Comparison of ENCODE assay signal across 15 cellular contexts in the genomic region with DNA sequence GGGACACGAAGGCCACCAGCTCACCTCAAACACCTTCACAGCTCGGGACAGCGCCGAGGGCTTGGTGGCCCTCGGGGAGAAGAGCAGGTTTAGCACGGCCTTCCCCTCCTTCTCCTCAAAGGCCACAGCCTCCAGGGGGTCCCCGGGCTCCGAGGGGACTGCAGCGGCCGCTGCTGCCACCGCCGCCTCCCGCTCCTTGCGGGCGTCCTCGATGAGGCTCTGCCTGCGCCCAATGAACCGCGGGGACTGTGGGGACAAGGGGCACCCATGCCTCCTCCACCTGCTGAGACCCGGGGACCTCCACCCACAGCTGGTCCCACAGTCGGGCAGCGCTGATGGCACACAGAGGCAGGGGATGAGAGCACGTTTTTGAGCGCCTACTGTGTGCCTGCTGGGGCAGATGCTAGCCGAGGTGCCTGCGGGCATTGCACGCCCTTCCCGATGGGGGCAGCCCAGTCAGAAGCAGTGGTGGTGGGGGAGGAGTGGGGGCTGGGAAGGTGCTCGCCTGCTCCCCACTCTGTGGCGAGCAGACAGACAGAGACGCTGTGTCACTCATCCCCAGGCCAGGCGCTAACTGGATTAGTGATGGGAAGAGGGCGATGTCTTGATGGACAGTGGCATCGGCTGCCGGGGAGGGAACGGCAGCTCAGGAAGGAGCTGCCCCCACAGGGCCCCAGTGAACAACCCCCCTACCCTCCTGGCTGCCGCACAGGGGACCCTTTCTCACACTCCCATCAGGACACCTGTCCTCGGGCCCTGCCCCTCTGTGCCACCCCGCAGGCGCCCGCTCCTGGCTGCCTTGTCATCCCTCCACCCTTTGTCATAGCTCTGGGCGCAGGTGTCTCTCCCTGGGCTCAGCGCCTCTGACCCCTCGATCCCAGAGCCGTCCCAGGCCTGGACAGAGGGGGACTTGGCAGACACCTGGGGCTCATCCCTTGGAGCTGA. TPM values are rescaled to one million over a fixed set of nuclear protein-coding genes. Genes with fewer than 3 reads are reported as not detected.
A peak's percentile ranks its signal among the peaks of the same experiment; 100 is the strongest.
DNase-seq lines count a peak whose midpoint lies in the region; ATAC-seq and TF ChIP-seq lines count a peak whose summit lies in the region.
"Had no signal": no experiment of that assay in that cellular context is flagged by ENCODE, and none has a peak within 500 bp of the region (broad histone marks: within the 10 kb centered on the region; RNA-seq: fewer than 3 reads in every experiment).

No MANE protein-coding gene starts in this region.

- DNase-seq in BE2C (no peak), SW480 (ENCODE audit: low spot score) (peak; percentile 26), neuronal stem cell (ENCODE audit: low spot score) (no peak)
- DNase-seq in activated CD4-positive, CD25-positive, alpha-beta regulatory T cell (lab: John Stamatoyannopoulos, UW): no peak
- DNase-seq: CD4-positive, CD25-positive, alpha-beta regulatory T cell; DMS79; GOT3; HFFc6 had no signal

- peaks cover 42% of the 10 kb centered on the region; the same call in 1 of the 2 replicates for H4K20me1 ChIP-seq in BLaER1

- H2BK15ac ChIP-seq in neuronal stem cell (ENCODE audit: low read length): peak overlapping the region; percentile 95

- H3K36me3 ChIP-seq in BE2C (no peaks in the 10 kb centered on the region), BLaER1 (no peaks in the 10 kb centered on the region), neuronal stem cell (replicated peaks in 1 of 2; ENCODE audit: control insufficient read depth in 2 of 2, insufficient read depth in 2 of 2, low read length in 2 of 2) (no peaks in the 10 kb centered on the region)
- H3K36me3 ChIP-seq: HAP-1 had no signal

- no peak overlapping the region for H3K27ac ChIP-seq in BLaER1
- no peak overlapping the region for H3K27ac ChIP-seq in neuronal stem cell (replicated peaks; ENCODE audit: low read length)
- H3K27ac ChIP-seq: A549 had no signal

- no peak overlapping the region for H3K9ac ChIP-seq in BLaER1
- H3K9ac ChIP-seq in neuronal stem cell (ENCODE audit: low read depth, low read length, poor library complexity): no peak overlapping the region

- peak overlapping the region; percentile 26 for H3K4me3 ChIP-seq in BE2C (ENCODE audit: low read depth, low read length)
- H3K4me3 ChIP-seq in BLaER1: no peak overlapping the region
- no peak overlapping the region for H3K4me3 ChIP-seq in neuronal stem cell (ENCODE audit: low read length in 2 of 2)
- H3K4me3 ChIP-seq: A549, GM12878, HAP-1 had no signal

- WGBS in neuronal stem cell (ENCODE audit: extremely low coverage in 2 of 2, insufficient read length in 2 of 2, insufficient replicate concordance in 1 of 2), 2 donors: no CpG with 5 or more reads among the region's 45 CpGs

- no peak for TF ChIP-seq CTCF in BE2C (IDR thresholded peaks at IDR 0.05; ENCODE audit: low read depth, low read length)

- H3K4me1 ChIP-seq in BE2C (peaks cover 31% of the 10 kb centered on the region), BLaER1 (peaks cover 18% of the 10 kb centered on the region; the same call in 1 of the 2 replicates), neuronal stem cell (ENCODE audit: control insufficient read depth in 2 of 2, insufficient read depth in 1 of 2, low read depth in 1 of 2, low read length in 2 of 2) (peaks cover 0 to 12% of the 10 kb centered on the region in 2 donors)
- H3K4me1 ChIP-seq: A549, HAP-1 had no signal

- peak overlapping the region; percentile 3 for H3K18ac ChIP-seq in neuronal stem cell (ENCODE audit: low read length)

- H3K14ac ChIP-seq in neuronal stem cell (ENCODE audit: low read length): peak overlapping the region; percentile 75

- H2BK5ac ChIP-seq in neuronal stem cell (ENCODE audit: low read length): peak overlapping the region; percentile 82

- peak overlapping the region; percentile 75 for H4K91ac ChIP-seq in neuronal stem cell (ENCODE audit: low read depth, low read length, poor library complexity)

- H2AK5ac ChIP-seq in neuronal stem cell (ENCODE audit: low read depth, low read length): peak overlapping the region; percentile 68

- H3K4ac ChIP-seq in neuronal stem cell (ENCODE audit: low read length): peak overlapping the region; percentile 76

- no peak for ATAC-seq in GM21390 (IDR thresholded peaks at IDR 0.05; ENCODE audit: unreplicated experiment)
- ATAC-seq: A549, GM12878 had no signal

- no peaks in the 10 kb centered on the region for H3K27me3 ChIP-seq in BE2C
- H3K27me3 ChIP-seq in BLaER1: peaks cover 64% of the 10 kb centered on the region
- H3K27me3 ChIP-seq in neuronal stem cell (ENCODE audit: control insufficient read depth in 3 of 3, insufficient read depth in 3 of 3, low read depth in 1 of 3, low read length in 3 of 3): no peaks in the 10 kb centered on the region

- H3K9me3 ChIP-seq in BE2C (no peaks in the 10 kb centered on the region), BLaER1 (no peaks in the 10 kb centered on the region), neuronal stem cell (replicated peaks in 1 of 2; ENCODE audit: control insufficient read depth in 2 of 2, insufficient read depth in 1 of 2, low read depth in 1 of 2, low read length in 2 of 2) (no peaks in the 10 kb centered on the region)
- H3K9me3 ChIP-seq: A549, HAP-1 had no signal

- H2BK120ac ChIP-seq in neuronal stem cell (ENCODE audit: low read depth, low read length): peak overlapping the region; percentile 19

- H2AFZ ChIP-seq in neuronal stem cell (ENCODE audit: low read length): no peak overlapping the region

- H3K79me1 ChIP-seq in neuronal stem cell (ENCODE audit: low read depth, low read length): peaks cover 3% of the 10 kb centered on the region

- H2BK12ac ChIP-seq in neuronal stem cell (ENCODE audit: low read length): peak overlapping the region; percentile 73

- H3K23ac ChIP-seq in neuronal stem cell (ENCODE audit: low read depth, low read length, poor library complexity): peak overlapping the region; percentile 81

- H4K8ac ChIP-seq in neuronal stem cell (ENCODE audit: low read depth, low read length): no peak overlapping the region

- peak overlapping the region; percentile 37 for H3K4me2 ChIP-seq in BLaER1
- no peak overlapping the region for H3K4me2 ChIP-seq in neuronal stem cell (ENCODE audit: insufficient read depth, low read length, poor library complexity, severe bottlenecking)
- H3K4me2 ChIP-seq: A549 had no signal

RNA-seq across cellular contexts. Expression of gene TH, which starts 1.7 kb away (rescaled TPM):
- 141 TPM for polyA plus RNA-seq in BE2C (2012; ENCODE audit: insufficient read depth, insufficient read length, low read depth)
- 1.0 TPM for polyA plus RNA-seq in neuronal stem cell (2013, experiment 1 of 2)
- polyA plus RNA-seq in neuronal stem cell (2013, experiment 2 of 2): 0.82 TPM
- polyA plus RNA-seq: A549; AG04450; BJ; CD4-positive, CD25-positive, alpha-beta regulatory T cell; GM12878 had no signal

RNA-seq across cellular contexts. Expression of gene INS, which starts 8.9 kb away (rescaled TPM):
- polyA plus RNA-seq in BE2C (2012; ENCODE audit: insufficient read depth, insufficient read length, low read depth): not detected
- not detected for polyA plus RNA-seq in neuronal stem cell (2013, experiment 1 of 2)
- polyA plus RNA-seq in neuronal stem cell (2013, experiment 2 of 2): not detected
- polyA plus RNA-seq: A549; AG04450; BJ; CD4-positive, CD25-positive, alpha-beta regulatory T cell; GM12878 had no signal

RNA-seq across cellular contexts. Expression of gene IGF2, which starts 30.7 kb away (rescaled TPM):
- polyA plus RNA-seq in BE2C (2012; ENCODE audit: insufficient read depth, insufficient read length, low read depth): 468 TPM
- polyA plus RNA-seq in neuronal stem cell (2013, experiment 1 of 2): 11.8 TPM
- polyA plus RNA-seq in neuronal stem cell (2013, experiment 2 of 2): 11.0 TPM
- polyA plus RNA-seq: CD4-positive, CD25-positive, alpha-beta regulatory T cell; GM12878 had no signal
